In genomic region chr3:190288836-190289235, GRCh38 we compare ENCODE assay signal across 18 cellular contexts. TPM values are rescaled to one million over a fixed set of nuclear protein-coding genes. Genes with fewer than 3 reads are reported as not detected.
"Had no signal": no experiment of that assay in that cellular context is flagged by ENCODE, and none has a peak within 500 bp of the region (broad histone marks: within the 10 kb centered on the region; RNA-seq: fewer than 3 reads in every experiment).

No MANE protein-coding gene starts in this region.

- H3K27ac ChIP-seq: colonic mucosa, heart right ventricle, neural progenitor cell, right lobe of liver, skin epidermis, thoracic aorta had no signal

- H3K36me3 ChIP-seq: colonic mucosa, heart right ventricle, neural progenitor cell, right lobe of liver, thoracic aorta had no signal

- H3K4me3 ChIP-seq: colonic mucosa, heart right ventricle, neural progenitor cell, right lobe of liver, skin epidermis, thoracic aorta had no signal

- H3K4me2 ChIP-seq: neural progenitor cell had no signal

- H2AFZ ChIP-seq: neural progenitor cell had no signal

- H3K4me1 ChIP-seq: colonic mucosa, heart right ventricle, right lobe of liver had no signal

- H3K27me3 ChIP-seq: colonic mucosa, heart right ventricle, neural progenitor cell, right lobe of liver had no signal

- H3K9ac ChIP-seq: neural progenitor cell had no signal

- H3K9me3 ChIP-seq: colonic mucosa, right lobe of liver had no signal

- DNase-seq: activated B cell treated with CpG ODN at 0.5 μM for 24 hours; activated CD8-positive, alpha-beta memory T cell treated with anti-CD3 and anti-CD28 coated beads, Interleukin-2, amount 10 ng/mL, durations not matched to agents 7 days and 5 days; activated CD8-positive, alpha-beta T cell treated with anti-CD3 and anti-CD28 coated beads, Interleukin-2, amount 10 ng/mL, durations not matched to agents 7 days and 5 days; activated T-cell treated with anti-CD3 and anti-CD28 coated beads, Interleukin-2, amount 50 U/mL, for 48 hours; colonic mucosa; effector memory CD4-positive, alpha-beta T cell; foreskin melanocyte; heart right ventricle; midbrain; natural killer cell; occipital lobe; right lobe of liver; stimulated activated CD4-positive, alpha-beta T cell treated with anti-CD3 and anti-CD28 coated beads, Interleukin-12 subunit alpha, Interleukin-12 subunit beta, amount 100 ng/mL, for 4 hours; stimulated activated CD4-positive, alpha-beta T cell treated with anti-CD3 and anti-CD28 coated beads, Interleukin-4, amount 100 ng/mL, for 1 hour; trophoblast cell had no signal

RNA-seq across cellular contexts. Expression of gene CLDN1, which starts 33.4 kb away (rescaled TPM):
- total RNA-seq: activated B cell treated with CpG ODN at 0.5 μM for 24 hours; activated CD8-positive, alpha-beta memory T cell treated with anti-CD3 and anti-CD28 coated beads, Interleukin-2, amount 10 ng/mL, durations not matched to agents 7 days and 5 days; activated CD8-positive, alpha-beta T cell treated with anti-CD3 and anti-CD28 coated beads, Interleukin-2, amount 10 ng/mL, durations not matched to agents 7 days and 5 days; natural killer cell had no signal
